In the genomic region with DNA sequence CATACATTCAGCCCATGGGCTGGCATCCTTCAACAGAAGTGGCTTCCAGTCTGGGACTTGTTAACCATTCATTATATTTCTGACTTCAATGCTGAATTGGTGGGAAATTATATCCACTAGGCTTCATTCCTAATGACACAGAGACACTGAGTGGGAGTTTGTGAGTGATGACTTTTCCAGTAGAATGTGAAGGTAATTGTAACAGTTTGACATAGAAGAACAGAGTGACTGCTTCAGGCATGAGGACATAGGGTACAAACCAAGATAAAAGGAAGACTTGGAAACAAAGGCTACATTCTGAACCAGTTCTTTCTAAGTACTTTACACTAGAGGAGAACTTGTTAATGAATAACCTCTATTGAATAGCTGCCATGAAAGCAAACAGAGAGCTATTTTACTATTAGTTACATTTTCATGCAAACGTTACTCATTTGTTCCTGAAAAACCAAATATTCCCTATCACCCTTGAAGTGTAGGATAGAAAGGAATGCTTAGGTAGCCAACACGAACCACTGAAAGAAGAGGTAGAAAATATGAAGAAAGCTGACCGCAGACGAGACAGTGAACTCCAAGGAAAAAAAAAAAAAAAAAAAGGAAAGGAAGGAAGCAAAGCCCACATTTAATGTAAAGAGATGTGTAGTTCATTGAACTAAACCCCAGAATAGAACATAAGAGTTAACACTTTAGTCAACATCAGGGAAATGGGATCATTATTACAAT, we compare ENCODE assay signal across 13 cellular contexts.
A peak's percentile ranks its signal among the peaks of the same experiment; 100 is the strongest.
DNase-seq lines count a peak whose midpoint lies in the region; ATAC-seq, FAIRE-seq and TF ChIP-seq lines count a peak whose summit lies in the region.
"Had no signal": no experiment of that assay in that cellular context is flagged by ENCODE, and none has a peak within 500 bp of the region (broad histone marks: within the 10 kb centered on the region; RNA-seq: fewer than 3 reads in every experiment).

No MANE protein-coding gene starts in this region.

- H3K4me1 ChIP-seq in HUES64 (ENCODE audit: insufficient read depth, low read length), result peaks cover 64% of the 10 kb centered on the region
- peaks cover 0 to 3% of the 10 kb centered on the region in 2 donors for H3K4me1 ChIP-seq in small intestine (ENCODE audit: control insufficient read depth in 2 of 2, insufficient read depth in 1 of 2, low read depth in 1 of 2, low read length in 1 of 2)

- H3K27ac ChIP-seq in HUES64 (ENCODE audit: low read depth, low read length) (peak overlapping the region; percentile 73; the same call in 1 of the 2 replicates), small intestine (ENCODE audit: low read depth in 1 of 2, low read length in 1 of 2) (no peak overlapping the region)
- H3K27ac ChIP-seq: SJCRH30 had no signal

- no peak for TF ChIP-seq CTCF in astrocyte of the spinal cord (IDR thresholded peaks at IDR 0.05; ENCODE audit: low read depth, low read length)

- H3K36me3 ChIP-seq in HUES64 (ENCODE audit: insufficient read depth, low read length), result no peaks in the 10 kb centered on the region
- H3K36me3 ChIP-seq in small intestine (ENCODE audit: control insufficient read depth in 2 of 2, insufficient read depth in 2 of 2, low read length in 2 of 2), result no peaks in the 10 kb centered on the region
- H3K36me3 ChIP-seq: SJCRH30 had no signal

- ATAC-seq in left colon, result peak; percentile 97
- no peak for ATAC-seq in HG02588 (IDR thresholded peaks at IDR 0.05; ENCODE audit: unreplicated experiment)
- ATAC-seq: CD8-positive, alpha-beta T cell; natural killer cell treated with Interleukin-12 subunit alpha and Interleukin-12 subunit beta and Interleukin-15 and Interleukin-18, amount 100 ng/mL, for 72 hours had no signal

- peak overlapping the region; percentile 6; the same call in 1 of the 2 replicates for H3K9ac ChIP-seq in HUES64 (ENCODE audit: low read depth, low read length)

- no peaks in the 10 kb centered on the region for H3K27me3 ChIP-seq in HUES64 (ENCODE audit: insufficient read depth, low read length)
- no peaks in the 10 kb centered on the region for H3K27me3 ChIP-seq in small intestine (ENCODE audit: control insufficient read depth in 2 of 2, insufficient read depth in 2 of 2, low read length in 2 of 2)
- H3K27me3 ChIP-seq: SJCRH30 had no signal

- in situ Hi-C loops in astrocyte of the spinal cord (cut with HindIII; ENCODE audit: low sequenced_read_pairs), result no loop called here

- intact Hi-C loops in left colon (cut with DNase I, micrococcal nuclease), result no loop called here

- WGBS in HUES64, result 15% methylated on average over 3 of the region's 4 CpGs
- WGBS in small intestine, 3 donors, result 12 to 52% (median 22%) methylated on average over 4 of the region's 4 CpGs

- DNase-seq in astrocyte of the spinal cord (ENCODE audit: low read depth, low spot score), result peak; percentile 37
- DNase-seq in left colon, result no peak
- DNase-seq in small intestine, result peak; percentile 76
- DNase-seq in NCI-H446 (lab: John Stamatoyannopoulos, UW), result no peak
- no peak for DNase-seq in NCI-H2171 (lab: John Stamatoyannopoulos, UW)
- no peak for DNase-seq in inferior parietal cortex (ENCODE audit: extremely low spot score)
- DNase-seq: activated naive CD8-positive, alpha-beta T cell treated with anti-CD3 and anti-CD28 coated beads for 36 hours; CD8-positive, alpha-beta T cell; NCI-H146; SJCRH30 had no signal

- peak; percentile 76 for FAIRE-seq in small intestine (lab: Jason Lieb, UNC)

- H3K9me3 ChIP-seq in HUES64 (ENCODE audit: insufficient read depth, low read depth, low read length) (no peaks in the 10 kb centered on the region), small intestine (ENCODE audit: control insufficient read depth, low read depth) (no peaks in the 10 kb centered on the region)
- H3K9me3 ChIP-seq: SJCRH30 had no signal

- 0 out of 2 replicates have a peak overlapping the region, but pooled peaks have one; percentile 0 for H3K4me3 ChIP-seq in HUES64 (ENCODE audit: low read length)
- H3K4me3 ChIP-seq in astrocyte of the spinal cord (ENCODE audit: low read depth, low read length), result no peak overlapping the region
- H3K4me3 ChIP-seq in small intestine (ENCODE audit: low read depth in 1 of 2, low read length in 2 of 2), result no peak overlapping the region
- H3K4me3 ChIP-seq: SJCRH30 had no signal

Comparison
In these comparisons a context has a peak if more than half of its experiments do, and no peak if none do; other contexts are left out.
1. DNase-seq: peak in astrocyte of the spinal cord (single experiment) and small intestine (single experiment); none in left colon (0 of 2), NCI-H446 (0 of 2), NCI-H2171 (single experiment) and inferior parietal cortex (single experiment).